8 cellular contexts compared by ENCODE assay signal in genomic region chr6:25889877-25890853, GRCh38. TPM values are rescaled to one million over a fixed set of nuclear protein-coding genes. Genes with fewer than 3 reads are reported as not detected.
DNase-seq lines count a peak whose midpoint lies in the region; ATAC-seq and TF ChIP-seq lines count a peak whose summit lies in the region.

No MANE protein-coding gene starts in this region.

- H3K9me3 ChIP-seq in gastroesophageal sphincter (no peaks in the 10 kb centered on the region), psoas muscle (no peaks in the 10 kb centered on the region)

- H3K4me1 ChIP-seq in gastroesophageal sphincter: no peaks in the 10 kb centered on the region
- no peaks in the 10 kb centered on the region for H3K4me1 ChIP-seq in psoas muscle

- TF ChIP-seq CTCF in gastroesophageal sphincter (IDR thresholded peaks at IDR 0.05) (peak in 3 of 4 experiments; percentile 19 to 33 (median 25)), psoas muscle (IDR thresholded peaks at IDR 0.05) (peak; percentile 38)

- H3K27me3 ChIP-seq in gastroesophageal sphincter (no peaks in the 10 kb centered on the region), psoas muscle (ENCODE audit: insufficient read depth in 3 of 3, low read length in 2 of 3) (no peaks in the 10 kb centered on the region)

- WGBS in gastroesophageal sphincter (ENCODE audit: low coverage in 1 of 2), 2 donors: 55 to 72% methylated on average over 5 of the region's 5 CpGs
- 53 to 60% (median 60%) methylated on average over 5 of the region's 5 CpGs for WGBS in psoas muscle, 3 donors

- H3K4me3 ChIP-seq in gastroesophageal sphincter (no peak overlapping the region), psoas muscle (no peak overlapping the region)

- no peak for TF ChIP-seq POLR2A in gastroesophageal sphincter (IDR thresholded peaks at IDR 0.05)

- no peak for TF ChIP-seq EP300 in gastroesophageal sphincter (IDR thresholded peaks at IDR 0.05)

- intact Hi-C loops in psoas muscle (cut with DNase I): loop anchor here in 1 of 2 donors (5.0 kb wide), 1 partner anchor 103 kb away; no protein-coding TSS in a partner anchor

- DNase-seq in NCI-H2081 (lab: John Stamatoyannopoulos, UW) (peak; percentile 20 to 65), NCI-H2081 treated with DMSO at 0.1 percent for 48 hours (lab: John Stamatoyannopoulos, UW) (no peak), NCI-H1105 treated with DMSO at 0.1 percent for 48 hours (lab: John Stamatoyannopoulos, UW) (peak; percentile 68), SW480 (ENCODE audit: low spot score) (peak; percentile 38), psoas muscle (no peak)

- H3K36me3 ChIP-seq in gastroesophageal sphincter: no peaks in the 10 kb centered on the region
- no peaks in the 10 kb centered on the region for H3K36me3 ChIP-seq in psoas muscle (ENCODE audit: insufficient read depth in 1 of 2, low read depth in 1 of 2)

- H3K27ac ChIP-seq in gastroesophageal sphincter (no peak overlapping the region), psoas muscle (no peak overlapping the region)

- ATAC-seq in gastroesophageal sphincter: peak; percentile 43
- ATAC-seq in psoas muscle: peak in 2 of 4 donors; percentile 49 to 51
- ATAC-seq in GM18870 (IDR thresholded peaks at IDR 0.05; ENCODE audit: unreplicated experiment): no peak
- ATAC-seq in HG03432 (IDR thresholded peaks at IDR 0.05; ENCODE audit: unreplicated experiment): no peak

RNA-seq across cellular contexts. Expression of gene SLC17A3, which starts 16.1 kb away (rescaled TPM):
- not detected for total RNA-seq in gastroesophageal sphincter
- not detected for total RNA-seq in psoas muscle
- polyA plus RNA-seq in psoas muscle: not detected

RNA-seq across cellular contexts. Expression of gene SLC17A2, which starts 40.3 kb away (rescaled TPM):
- total RNA-seq in gastroesophageal sphincter (not detected), psoas muscle (not detected)
- not detected for polyA plus RNA-seq in psoas muscle

RNA-seq across cellular contexts. Expression of gene SLC17A1, which starts 58.3 kb away (rescaled TPM):
- not detected for total RNA-seq in gastroesophageal sphincter
- total RNA-seq in psoas muscle: not detected
- not detected for polyA plus RNA-seq in psoas muscle

Comparison
In these comparisons a context has a peak if more than half of its experiments do, and no peak if none do; other contexts are left out.
1. DNase-seq: peak in NCI-H2081 (2 of 2), NCI-H1105 treated with DMSO at 0.1 percent for 48 hours (single experiment) and SW480 (single experiment); none in NCI-H2081 treated with DMSO at 0.1 percent for 48 hours (single experiment) and psoas muscle (0 of 2).